ENCODE assay signal across 8 cellular contexts in genomic region chr6:81752084-81752968, GRCh38. TPM values are rescaled to one million over a fixed set of nuclear protein-coding genes. Genes with fewer than 3 reads are reported as not detected.
DNase-seq lines count a peak whose midpoint lies in the region; ATAC-seq, FAIRE-seq and TF ChIP-seq lines count a peak whose summit lies in the region.

Gene TENT5A, minus strand, starts transcription at chr6:81752681. Its CDS starts 540 bp downstream, at chr6:81752141.

- H3K4me3 ChIP-seq in astrocyte (ENCODE audit: insufficient read depth, low read depth, low read length): peak within 1 kb of the TSS; percentile 89
- peak within 1 kb of the TSS; percentile 85 to 87 for H3K4me3 ChIP-seq in vagina

- TF ChIP-seq CTCF in astrocyte (IDR thresholded peaks at IDR 0.05; ENCODE audit: insufficient read depth, low read depth, low read length): no peak
- TF ChIP-seq CTCF in vagina (IDR thresholded peaks at IDR 0.05): peak in 1 of 3 experiments; percentile 34

- H3K27ac ChIP-seq in astrocyte (ENCODE audit: low read depth, low read length): peak within 1 kb of the TSS; percentile 96
- peak within 1 kb of the TSS; percentile 86 for H3K27ac ChIP-seq in vagina

- FAIRE-seq in GM12892 (lab: Jason Lieb, UNC): peak; percentile 33
- no peak for FAIRE-seq in astrocyte (lab: Jason Lieb, UNC)

- no peaks in the 10 kb centered on the region for H3K9me3 ChIP-seq in astrocyte (ENCODE audit: insufficient read depth, low read depth, low read length)
- H3K9me3 ChIP-seq in vagina: no peaks in the 10 kb centered on the region

- TF ChIP-seq POLR2A in GM12892 (IDR thresholded peaks at IDR 0.05; ENCODE audit: low read depth, low read length): no peak; the same call in 1 of the 2 replicates
- TF ChIP-seq POLR2A in vagina (IDR thresholded peaks at IDR 0.05): peak; percentile 63 to 89

- H3K4me1 ChIP-seq in astrocyte (ENCODE audit: insufficient read depth, low read length): peaks cover 15% of the 10 kb centered on the region
- peaks cover 25% of the 10 kb centered on the region for H3K4me1 ChIP-seq in vagina

- peaks cover 16% of the 10 kb centered on the region for H3K36me3 Mint-ChIP-seq in astrocyte (ENCODE audit: low read depth, unreplicated experiment)

- H3K4me3 Mint-ChIP-seq in astrocyte (ENCODE audit: unreplicated experiment): peak within 1 kb of the TSS; percentile 97

- DNase-seq in GM12892 (ENCODE audit: insufficient read length) (peak; percentile 63), NCI-H1417 (lab: John Stamatoyannopoulos, UW) (peak; percentile 66 to 95 (median 95)), T-helper 9 cell (peak; percentile 62), astrocyte (ENCODE audit: low read depth) (peak; percentile 86), hepatic stellate cell (ENCODE audit: low spot score) (peak; percentile 87), retina (peak; percentile 93), vagina (ENCODE audit: extremely low spot score in 2 of 2) (peak in 1 of 2 donors; percentile 97)

- no peaks in the 10 kb centered on the region for H3K27me3 ChIP-seq in astrocyte (ENCODE audit: insufficient read depth, low read length)
- H3K27me3 ChIP-seq in vagina: no peaks in the 10 kb centered on the region

- intact Hi-C loops in vagina (cut with DNase I): loop anchor here (10.0 kb wide), 1 partner anchor 262 kb away; no protein-coding TSS in a partner anchor

- H3K36me3 ChIP-seq in astrocyte (ENCODE audit: insufficient read depth, low read length) (peaks cover 3% of the 10 kb centered on the region), vagina (no peaks in the 10 kb centered on the region)

- H3K4me1 Mint-ChIP-seq in astrocyte (ENCODE audit: low read depth, unreplicated experiment): peaks cover 13% of the 10 kb centered on the region

- H4K20me1 ChIP-seq in astrocyte (ENCODE audit: insufficient read depth, low read length): peaks cover 33% of the 10 kb centered on the region

- peak; percentile 76 for ATAC-seq in HG02642 (IDR thresholded peaks at IDR 0.05; ENCODE audit: poor library complexity, unreplicated experiment)

- H3K9ac ChIP-seq in astrocyte (ENCODE audit: low read length): peak within 1 kb of the TSS; percentile 92

- H3K4me2 ChIP-seq in astrocyte (ENCODE audit: low read length): peak within 1 kb of the TSS; percentile 98

- H3K9me3 Mint-ChIP-seq in astrocyte (ENCODE audit: unreplicated experiment): no peaks in the 10 kb centered on the region

- H3K27ac Mint-ChIP-seq in astrocyte (ENCODE audit: unreplicated experiment): peak within 1 kb of the TSS; percentile 96

- H3K79me2 ChIP-seq in astrocyte (ENCODE audit: insufficient read depth, low read length): peaks cover 38% of the 10 kb centered on the region

- peak within 1 kb of the TSS; percentile 81 for H2AFZ ChIP-seq in astrocyte (ENCODE audit: low read depth, low read length)

- H3K27me3 Mint-ChIP-seq in astrocyte (ENCODE audit: low read depth, unreplicated experiment): no peaks in the 10 kb centered on the region

RNA-seq across cellular contexts. Expression of gene TENT5A, which starts in this region (rescaled TPM):
- 0.95 TPM for polyA plus RNA-seq in GM12892 (2012; ENCODE audit: missing spikeins)
- total RNA-seq in astrocyte (17.8 and 19.7 TPM in 2 replicates), vagina (20.6 TPM)
